1 cellular context compared by ENCODE assay signal in genomic region chr9:94166237-94167054, GRCh38.
TF ChIP-seq lines count a peak whose summit lies in the region.

No MANE protein-coding gene starts in this region.

TF ChIP-seq in K562, 482 proteins besides CTCF, POLR2A, EP300 and RAD21 (continued from another document and continues in another):
- no peak for TF ChIP-seq RNF219 (CRISPR knock-in tag; IDR thresholded peaks at IDR 0.05)
- TF ChIP-seq ZNF79 (CRISPR knock-in tag; IDR thresholded peaks at IDR 0.05; ENCODE audit: low read depth): no peak
- no peak for TF ChIP-seq NFATC3 (IDR thresholded peaks at IDR 0.05)
- no peak for TF ChIP-seq TGIF2 (CRISPR knock-in tag; IDR thresholded peaks at IDR 0.05)
- no peak for TF ChIP-seq HINFP (tag; conservative IDR thresholded peaks at IDR 0.05; ENCODE audit: low read depth)
- peak; percentile 98 for TF ChIP-seq PKNOX1 (IDR thresholded peaks at IDR 0.05)
- 0 out of 2 replicates have a peak, but pooled peaks have one; percentile 32 for TF ChIP-seq FOXP1 (CRISPR knock-in tag; IDR thresholded peaks at IDR 0.05)
- no peak for TF ChIP-seq ZNF655 (CRISPR knock-in tag; IDR thresholded peaks at IDR 0.05)
- no peak for TF ChIP-seq RBM15 (IDR thresholded peaks at IDR 0.05; ENCODE audit: insufficient read depth, low read length)
- peak in 1 of 2 experiments; percentile 97; a peak in 2 of 4 replicates for TF ChIP-seq ZNF639 (CRISPR knock-in tag; conservative IDR thresholded peaks at IDR 0.05 in 1 of 2, IDR thresholded peaks at IDR 0.05 in 1 of 2)
- TF ChIP-seq NCOR1 (IDR thresholded peaks at IDR 0.05): peak; percentile 51
- no peak for TF ChIP-seq RBM17 (IDR thresholded peaks at IDR 0.05; ENCODE audit: borderline replicate concordance, low read depth, low read length)
- TF ChIP-seq TAF7 (tag; IDR thresholded peaks at IDR 0.05): no peak
- TF ChIP-seq TBP (optimal IDR thresholded peaks at IDR 0.05; ENCODE audit: low read depth, low read length): peak; percentile 46
- TF ChIP-seq SMARCA4 (IDR thresholded peaks at IDR 0.05): no peak
- no peak for TF ChIP-seq E2F4 (CRISPR knock-in tag; IDR thresholded peaks at IDR 0.05; ENCODE audit: low read depth)
- no peak for TF ChIP-seq RFX1 (IDR thresholded peaks at IDR 0.05)
- TF ChIP-seq ARID2 (IDR thresholded peaks at IDR 0.05): no peak
- 0 out of 2 replicates have a peak, but pooled peaks have one; percentile 77 for TF ChIP-seq ZNF668 (CRISPR knock-in tag; IDR thresholded peaks at IDR 0.05)
- no peak; the same call in 1 of the 2 replicates for TF ChIP-seq CEBPZ (IDR thresholded peaks at IDR 0.05; ENCODE audit: borderline replicate concordance, low read depth, low read length)
- no peak for TF ChIP-seq COPS2 (conservative IDR thresholded peaks at IDR 0.05)
- no peak for TF ChIP-seq MAFG (tag; conservative IDR thresholded peaks at IDR 0.05)
- no peak for TF ChIP-seq NR2C2 (CRISPR knock-in tag; IDR thresholded peaks at IDR 0.05)
- peak; percentile 90 for TF ChIP-seq NR2C2 (tag; IDR thresholded peaks at IDR 0.05)
- TF ChIP-seq HEY1 (CRISPR knock-in tag; IDR thresholded peaks at IDR 0.05; ENCODE audit: borderline replicate concordance): no peak
- TF ChIP-seq HDAC1 (IDR thresholded peaks at IDR 0.05): no peak
- TF ChIP-seq YBX1 (IDR thresholded peaks at IDR 0.05): no peak
- TF ChIP-seq TAF1 (IDR thresholded peaks at IDR 0.05; ENCODE audit: control insufficient read depth, extremely low read depth, insufficient read depth, low read length, severe bottlenecking): peak; percentile 82
- no peak for TF ChIP-seq ZNF778 (CRISPR knock-in tag; IDR thresholded peaks at IDR 0.05)
- TF ChIP-seq C11orf30 (IDR thresholded peaks at IDR 0.05; ENCODE audit: low read depth): no peak
- TF ChIP-seq KDM2B (CRISPR knock-in tag; IDR thresholded peaks at IDR 0.05): no peak
- no peak for TF ChIP-seq KAT2B (IDR thresholded peaks at IDR 0.05; ENCODE audit: low read depth, low read length)
- no peak for TF ChIP-seq ZNF354B (CRISPR knock-in tag; IDR thresholded peaks at IDR 0.05)
- no peak for TF ChIP-seq HSF4 (CRISPR knock-in tag; IDR thresholded peaks at IDR 0.05; ENCODE audit: borderline replicate concordance)
- TF ChIP-seq DACH1 (IDR thresholded peaks at IDR 0.05; ENCODE audit: partially characterized antibody): no peak
- peak; percentile 43 for TF ChIP-seq ATF1 (CRISPR knock-in tag; IDR thresholded peaks at IDR 0.05)
- peak; percentile 94 for TF ChIP-seq ATF1 (tag; IDR thresholded peaks at IDR 0.05)
- no peak for TF ChIP-seq BCL6 (CRISPR knock-in tag; IDR thresholded peaks at IDR 0.05)
- no peak for TF ChIP-seq ILK (tag; IDR thresholded peaks at IDR 0.05; ENCODE audit: borderline replicate concordance, low read depth)
- no peak for TF ChIP-seq ELK3 (CRISPR knock-in tag; IDR thresholded peaks at IDR 0.05)
- peak; percentile 42 for TF ChIP-seq POLR2B (IDR thresholded peaks at IDR 0.05; ENCODE audit: low read depth, partially characterized antibody)
- no peak for TF ChIP-seq ZNF785 (CRISPR knock-in tag; IDR thresholded peaks at IDR 0.05)
- TF ChIP-seq ARID1B (IDR thresholded peaks at IDR 0.05): no peak
- TF ChIP-seq ZNF197 (CRISPR knock-in tag; IDR thresholded peaks at IDR 0.05; ENCODE audit: low read depth): peak; percentile 24; the same call in 1 of the 2 replicates
- TF ChIP-seq ZNF592 (IDR thresholded peaks at IDR 0.05): peak; percentile 43
- no peak for TF ChIP-seq GATA2 (CRISPR knock-in tag; IDR thresholded peaks at IDR 0.05)
- 0 out of 2 replicates have a peak, but pooled peaks have one; percentile 55 for TF ChIP-seq SRSF3 (IDR thresholded peaks at IDR 0.05; ENCODE audit: insufficient read depth, low read length)
- TF ChIP-seq RHOXF2B (CRISPR knock-in tag; conservative IDR thresholded peaks at IDR 0.05): no peak
- TF ChIP-seq ZNF740 (CRISPR knock-in tag; IDR thresholded peaks at IDR 0.05): peak; percentile 83; the same call in 1 of the 2 replicates
- peak in 1 of 2 experiments; percentile 93; a peak in 2 of 4 replicates for TF ChIP-seq ZNF740 (tag; IDR thresholded peaks at IDR 0.05)
- TF ChIP-seq BACH1 (tag; IDR thresholded peaks at IDR 0.05): no peak
- TF ChIP-seq FUS (optimal IDR thresholded peaks at IDR 0.05; ENCODE audit: low read depth, low read length): peak; percentile 24
- peak; percentile 92; the same call in 1 of the 2 replicates for TF ChIP-seq GTF2E2 (tag; IDR thresholded peaks at IDR 0.05)
- TF ChIP-seq CEBPB (tag; IDR thresholded peaks at IDR 0.05): no peak
